In the genomic region with DNA sequence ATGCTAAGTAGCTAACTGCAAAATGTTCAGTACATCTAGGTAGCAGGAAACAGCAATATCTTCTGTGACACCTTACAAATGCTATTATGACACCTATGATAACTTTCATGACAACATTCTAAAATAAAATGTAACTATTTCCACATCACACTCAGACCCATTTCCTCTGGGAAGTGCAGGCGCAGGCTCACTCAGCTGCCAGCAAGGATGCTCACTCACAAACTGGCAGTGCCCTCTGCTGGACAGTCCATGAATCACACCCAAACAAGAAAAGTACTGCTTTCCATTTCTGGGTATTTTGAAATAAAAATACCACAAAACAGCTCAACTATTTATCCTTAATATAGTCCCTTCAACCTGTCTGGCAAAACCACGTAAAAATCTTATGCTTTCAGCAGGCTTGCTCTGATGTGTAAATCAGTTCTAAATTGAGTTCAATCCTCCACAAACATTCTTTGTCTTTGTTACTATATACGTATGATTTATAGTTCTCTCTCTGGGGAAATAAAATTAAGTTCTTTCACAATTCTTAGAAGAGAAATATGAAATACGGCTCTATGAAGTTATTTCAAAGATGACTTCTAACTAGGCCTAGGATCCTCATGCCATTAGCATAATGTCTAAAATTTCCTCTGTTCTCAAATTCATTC, we compare ENCODE assay signal across 8 cellular contexts.
DNase-seq lines count a peak whose midpoint lies in the region; ATAC-seq lines count a peak whose summit lies in the region.

No MANE protein-coding gene starts in this region.

- no peak for ATAC-seq in HG02642 (IDR thresholded peaks at IDR 0.05; ENCODE audit: poor library complexity, unreplicated experiment)

- DNase-seq in ELF-1 (ENCODE audit: low read depth, low spot score) (peak; percentile 60), HCEC 1CT (peak; percentile 78), NCI-H2029 treated with DMSO at 0.1 percent for 48 hours (lab: John Stamatoyannopoulos, UW) (peak; percentile 4), cerebellar cortex (ENCODE audit: low spot score) (peak; percentile 71), left kidney (ENCODE audit: low read depth, low spot score) (peak; percentile 91)
- peak; percentile 49 for DNase-seq in activated CD4-positive, CD25-positive, alpha-beta regulatory T cell treated with anti-CD3 and anti-CD28 coated beads, Interleukin-2, amount 50 U/mL, for 16 hours (ENCODE audit: low read depth, low spot score)
- DNase-seq in stimulated activated CD4-positive, alpha-beta T cell treated with anti-CD3 and anti-CD28 coated beads, Interleukin-4, amount 100 ng/mL, for 24 hours: peak; percentile 74

Comparison
In these comparisons a context has a peak if more than half of its experiments do, and no peak if none do; other contexts are left out.
1. DNase-seq: peak in every context shown above with its lines; median percentile 91 in left kidney; 78 in HCEC 1CT; 74 in stimulated activated CD4-positive, alpha-beta T cell treated with anti-CD3 and anti-CD28 coated beads, Interleukin-4, amount 100 ng/mL, for 24 hours; 71 in cerebellar cortex; 60 in ELF-1; 49 in activated CD4-positive, CD25-positive, alpha-beta regulatory T cell treated with anti-CD3 and anti-CD28 coated beads, Interleukin-2, amount 50 U/mL, for 16 hours; 4 in NCI-H2029 treated with DMSO at 0.1 percent for 48 hours.